Comparison of ENCODE assay signal across 1 cellular context in genomic region chr1:117613249-117613968, GRCh38.
TF ChIP-seq lines count a peak whose summit lies in the region.

No MANE protein-coding gene starts in this region.

TF ChIP-seq in K562, 482 proteins besides CTCF, POLR2A, EP300 and RAD21 (continued from another document and continues in another):
- peak; percentile 94 for TF ChIP-seq NFIC (IDR thresholded peaks at IDR 0.05)
- peak; percentile 62; the same call in 1 of the 2 replicates for TF ChIP-seq THRB (CRISPR knock-in tag; conservative IDR thresholded peaks at IDR 0.05)
- TF ChIP-seq RCOR1 (IDR thresholded peaks at IDR 0.05; ENCODE audit: borderline replicate concordance in 1 of 2, low read depth in 2 of 2, low read length in 2 of 2): peak; percentile 93 to 99
- no peak; the same call in none of the 2 replicates for TF ChIP-seq LCOR (CRISPR knock-in tag; IDR thresholded peaks at IDR 0.05)
- TF ChIP-seq ELK1 (CRISPR knock-in tag; IDR thresholded peaks at IDR 0.05): no peak
- peak; percentile 94 for TF ChIP-seq STAT5A (IDR thresholded peaks at IDR 0.05; ENCODE audit: borderline replicate concordance, low read length)
- no peak for TF ChIP-seq ZNF232 (CRISPR knock-in tag; IDR thresholded peaks at IDR 0.05)
- peak; percentile 85; the same call in 1 of the 2 replicates for TF ChIP-seq ESRRA (IDR thresholded peaks at IDR 0.05; ENCODE audit: borderline replicate concordance, low read depth)
- TF ChIP-seq NFXL1 (CRISPR knock-in tag; IDR thresholded peaks at IDR 0.05): peak; percentile 67; the same call in 1 of the 2 replicates
- peak; percentile 61 for TF ChIP-seq E2F8 (IDR thresholded peaks at IDR 0.05; ENCODE audit: low read depth, partially characterized antibody)
- peak; percentile 13 for TF ChIP-seq ARHGAP35 (IDR thresholded peaks at IDR 0.05; ENCODE audit: partially characterized antibody)
- TF ChIP-seq PHF20 (IDR thresholded peaks at IDR 0.05; ENCODE audit: partially characterized antibody): no peak
- TF ChIP-seq NFRKB (IDR thresholded peaks at IDR 0.05; ENCODE audit: low read depth): no peak
- TF ChIP-seq CREB5 (CRISPR knock-in tag; IDR thresholded peaks at IDR 0.05): no peak
- peak; percentile 11; the same call in 1 of the 2 replicates for TF ChIP-seq ZNF445 (CRISPR knock-in tag; IDR thresholded peaks at IDR 0.05; ENCODE audit: low read depth)
- peak; percentile 50; the same call in 1 of the 2 replicates for TF ChIP-seq ZKSCAN1 (IDR thresholded peaks at IDR 0.05; ENCODE audit: low read depth, low read length)
- no peak for TF ChIP-seq ZNF436 (CRISPR knock-in tag; IDR thresholded peaks at IDR 0.05)
- TF ChIP-seq SIN3A (IDR thresholded peaks at IDR 0.05; ENCODE audit: borderline replicate concordance in 2 of 2, control insufficient read depth in 1 of 2, low read depth in 2 of 2, low read length in 2 of 2): no peak
- TF ChIP-seq NFATC3 (IDR thresholded peaks at IDR 0.05): peak; percentile 48; the same call in 1 of the 2 replicates
- TF ChIP-seq TCF7L2 (IDR thresholded peaks at IDR 0.05; ENCODE audit: low read depth, low read length): no peak
- no peak for TF ChIP-seq MXI1 (IDR thresholded peaks at IDR 0.05; ENCODE audit: low read depth, low read length)
- TF ChIP-seq ATF3 (IDR thresholded peaks at IDR 0.05): peak; percentile 90
- no peak for TF ChIP-seq ATF3 (CRISPR knock-in tag; conservative IDR thresholded peaks at IDR 0.05)
- TF ChIP-seq SRSF1 (IDR thresholded peaks at IDR 0.05; ENCODE audit: low read depth, low read length): no peak
- no peak for TF ChIP-seq EZH2 (IDR thresholded peaks at IDR 0.05; ENCODE audit: borderline replicate concordance, low read depth, low read length)
- no peak for TF ChIP-seq PBX2 (CRISPR knock-in tag; IDR thresholded peaks at IDR 0.05; ENCODE audit: low read depth)
- TF ChIP-seq PBX2 (tag; conservative IDR thresholded peaks at IDR 0.05; ENCODE audit: low read depth): peak; percentile 35; the same call in 1 of the 2 replicates
- no peak for TF ChIP-seq IRF1 (CRISPR knock-in tag; IDR thresholded peaks at IDR 0.05; ENCODE audit: borderline replicate concordance)
- no peak for TF ChIP-seq ZBTB1 (CRISPR knock-in tag; IDR thresholded peaks at IDR 0.05; ENCODE audit: borderline replicate concordance, low read depth)
- TF ChIP-seq ZNF696 (CRISPR knock-in tag; conservative IDR thresholded peaks at IDR 0.05): 0 out of 2 replicates have a peak, but pooled peaks have one; percentile 70
- no peak for TF ChIP-seq ZNF830 (CRISPR knock-in tag; IDR thresholded peaks at IDR 0.05)
- no peak for TF ChIP-seq ILF3 (IDR thresholded peaks at IDR 0.05; ENCODE audit: borderline replicate concordance)
- TF ChIP-seq BDP1 (IDR thresholded peaks at IDR 0.05; ENCODE audit: insufficient read depth, insufficient read length): no peak
- TF ChIP-seq NRF1 (conservative IDR thresholded peaks at IDR 0.05 in 1 of 2, IDR thresholded peaks at IDR 0.05 in 1 of 2): no peak
- no peak for TF ChIP-seq NCOA6 (IDR thresholded peaks at IDR 0.05)
- no peak for TF ChIP-seq TBP (optimal IDR thresholded peaks at IDR 0.05; ENCODE audit: low read depth, low read length)
- no peak for TF ChIP-seq SRSF3 (IDR thresholded peaks at IDR 0.05; ENCODE audit: insufficient read depth, low read length)
- TF ChIP-seq ZNF134 (CRISPR knock-in tag; conservative IDR thresholded peaks at IDR 0.05): no peak
- TF ChIP-seq FOXM1 (IDR thresholded peaks at IDR 0.05; ENCODE audit: low read depth): peak; percentile 89
- TF ChIP-seq FOXM1 (CRISPR knock-in tag; IDR thresholded peaks at IDR 0.05; ENCODE audit: low read depth): no peak
- no peak for TF ChIP-seq FIP1L1 (IDR thresholded peaks at IDR 0.05; ENCODE audit: low read depth, low read length, poor library complexity, severe bottlenecking)
- TF ChIP-seq E2F6 (IDR thresholded peaks at IDR 0.05; ENCODE audit: borderline replicate concordance in 1 of 2, extremely low read depth in 1 of 2, insufficient read depth in 1 of 2, insufficient read length in 1 of 2, low read depth in 1 of 2, low read length in 1 of 2, poor library complexity in 1 of 2, severe bottlenecking in 1 of 2): peak in 1 of 2 experiments; percentile 25
- peak; percentile 96 for TF ChIP-seq EGR1 (conservative IDR thresholded peaks at IDR 0.05)
- no peak for TF ChIP-seq GTF3C2 (IDR thresholded peaks at IDR 0.05; ENCODE audit: borderline replicate concordance, extremely low read depth, insufficient read length)
- TF ChIP-seq KDM2B (CRISPR knock-in tag; IDR thresholded peaks at IDR 0.05): no peak
- no peak for TF ChIP-seq ZBTB7A (IDR thresholded peaks at IDR 0.05; ENCODE audit: borderline replicate concordance, control insufficient read depth, low read depth, low read length)
- TF ChIP-seq ZNF764 (CRISPR knock-in tag; IDR thresholded peaks at IDR 0.05; ENCODE audit: low read depth): no peak
- TF ChIP-seq ZBTB43 (CRISPR knock-in tag; IDR thresholded peaks at IDR 0.05): no peak
- TF ChIP-seq ZNF121 (CRISPR knock-in tag; conservative IDR thresholded peaks at IDR 0.05): no peak
- no peak for TF ChIP-seq SAP30 (IDR thresholded peaks at IDR 0.05; ENCODE audit: borderline replicate concordance, insufficient read depth, low read depth, low read length, poor library complexity, severe bottlenecking)
